Comparison of ENCODE assay signal across 9 cellular contexts in the genomic region with DNA sequence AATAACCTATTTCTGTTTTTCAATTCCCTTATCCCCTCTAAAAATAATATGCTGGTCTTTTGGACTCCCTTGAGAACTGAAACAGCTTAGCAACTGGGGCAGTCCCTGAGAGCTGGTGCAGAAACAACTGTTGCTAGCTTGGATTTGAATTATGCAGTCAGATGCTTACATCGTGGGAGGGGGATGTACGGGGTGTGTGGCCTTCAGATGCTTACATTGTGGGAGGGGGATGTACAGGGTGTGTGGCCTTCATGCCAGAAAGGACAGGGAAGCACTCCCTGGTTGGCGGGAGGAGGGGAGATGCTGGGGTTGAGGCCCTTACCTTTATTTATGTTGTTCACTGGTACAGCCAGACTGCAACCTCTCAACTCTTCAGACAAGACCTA.
DNase-seq lines count a peak whose midpoint lies in the region; ATAC-seq and TF ChIP-seq lines count a peak whose summit lies in the region.
"Had no signal": no experiment of that assay in that cellular context is flagged by ENCODE, and none has a peak within 500 bp of the region (broad histone marks: within the 10 kb centered on the region; RNA-seq: fewer than 3 reads in every experiment).

No MANE protein-coding gene starts in this region.

- peak; percentile 36 for ATAC-seq in GM18861 (IDR thresholded peaks at IDR 0.05; ENCODE audit: unreplicated experiment)
- peak; percentile 55 for ATAC-seq in HG02938 (IDR thresholded peaks at IDR 0.05; ENCODE audit: unreplicated experiment)

- TF ChIP-seq CTCF in AG10803 (conservative IDR thresholded peaks at IDR 0.05; ENCODE audit: low read length): no peak

- DNase-seq in AG10803 (ENCODE audit: low read depth) (no peak), caudate nucleus (lab: John Stamatoyannopoulos, UW) (no peak), Ammon's horn (ENCODE audit: low spot score) (no peak), NCI-H446 (lab: John Stamatoyannopoulos, UW) (no peak), nucleus accumbens (lab: John Stamatoyannopoulos, UW) (no peak), NCI-H1105 treated with DMSO at 0.1 percent for 48 hours (lab: John Stamatoyannopoulos, UW) (no peak)
- DNase-seq: central memory CD4-positive, alpha-beta T cell had no signal

- peak overlapping the region; percentile 23 for H3K4me3 ChIP-seq in AG10803 (ENCODE audit: low read length)

- peak overlapping the region; percentile 6 for H3K27ac ChIP-seq in caudate nucleus (ENCODE audit: low read depth, low read length)
